In the genomic region with DNA sequence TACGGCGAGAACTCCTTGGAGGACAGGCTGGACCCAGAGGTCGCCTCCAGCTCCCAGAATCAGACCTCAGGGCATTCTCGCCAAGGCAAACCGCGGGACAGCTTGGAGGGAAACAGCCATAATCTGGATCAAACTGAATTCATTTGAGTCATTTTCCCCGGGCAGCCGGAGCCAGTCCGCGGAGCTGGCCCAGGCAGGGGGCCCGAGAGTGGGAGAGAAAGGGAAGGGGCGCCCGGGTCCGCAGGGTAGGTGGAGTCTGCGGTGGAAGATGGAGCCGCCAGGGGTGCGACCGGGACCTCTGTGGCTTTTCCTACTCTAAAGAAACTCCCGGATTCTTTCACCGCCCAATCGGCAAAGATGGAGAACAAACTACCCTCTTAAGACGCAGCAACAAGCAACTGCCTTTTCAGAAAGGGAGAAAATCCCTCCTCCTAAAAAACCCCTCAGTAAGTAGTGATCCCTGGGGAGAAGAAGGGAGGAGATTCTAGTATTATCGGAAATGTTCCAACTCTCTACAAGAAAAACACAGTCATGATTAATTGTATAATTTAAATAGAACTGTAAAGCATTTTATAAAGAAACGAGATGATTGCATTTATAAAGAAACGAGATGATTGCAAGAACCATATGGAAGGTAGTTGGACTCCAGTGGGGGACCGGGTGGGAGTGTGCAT, we compare ENCODE assay signal across 13 cellular contexts. TPM values are rescaled to one million over a fixed set of nuclear protein-coding genes. Genes with fewer than 3 reads are reported as not detected.
A peak's percentile ranks its signal among the peaks of the same experiment; 100 is the strongest.
DNase-seq lines count a peak whose midpoint lies in the region; ATAC-seq and TF ChIP-seq lines count a peak whose summit lies in the region.
"Had no signal": no experiment of that assay in that cellular context is flagged by ENCODE, and none has a peak within 500 bp of the region (broad histone marks: within the 10 kb centered on the region; RNA-seq: fewer than 3 reads in every experiment).

No MANE protein-coding gene starts in this region.

- peaks cover 22% of the 10 kb centered on the region for H3K36me3 Mint-ChIP-seq in activated naive CD4-positive, alpha-beta T cell treated with anti-CD3 and anti-CD28 coated beads, Interleukin-2, amount 10 ng/mL, durations not matched to agents 7 days and 5 days
- peaks cover 6 to 15% of the 10 kb centered on the region in 2 donors for H3K36me3 Mint-ChIP-seq in stimulated activated naive B cell treated with anti-CD40 and anti-IgM and Interleukin-4, amounts not matched to agents 10 μg/mL and 1 μg/mL and 100 μg/mL, for 72 hours

- no peak for TF ChIP-seq POLR2A in vagina (IDR thresholded peaks at IDR 0.05)

- H3K27ac Mint-ChIP-seq in activated naive CD4-positive, alpha-beta T cell treated with anti-CD3 and anti-CD28 coated beads, Interleukin-2, amount 10 ng/mL, durations not matched to agents 7 days and 5 days, result peak overlapping the region; percentile 28
- H3K27ac Mint-ChIP-seq in stimulated activated naive B cell treated with anti-CD40 and anti-IgM and Interleukin-4, amounts not matched to agents 10 μg/mL and 1 μg/mL and 100 μg/mL, for 72 hours, result peak overlapping the region; percentile 89

- H3K9me3 Mint-ChIP-seq in activated naive CD4-positive, alpha-beta T cell treated with anti-CD3 and anti-CD28 coated beads, Interleukin-2, amount 10 ng/mL, durations not matched to agents 7 days and 5 days, result peaks cover 9% of the 10 kb centered on the region
- H3K9me3 Mint-ChIP-seq in stimulated activated naive B cell treated with anti-CD40 and anti-IgM and Interleukin-4, amounts not matched to agents 10 μg/mL and 1 μg/mL and 100 μg/mL, for 72 hours, result peaks cover 5 to 8% of the 10 kb centered on the region in 2 donors

- H3K9me3 ChIP-seq in vagina, result no peaks in the 10 kb centered on the region

- ATAC-seq in stimulated activated naive B cell treated with anti-CD40 and anti-IgM and Interleukin-4, amounts not matched to agents 10 μg/mL and 1 μg/mL and 100 μg/mL, for 72 hours (replicated peaks), result no peak
- ATAC-seq: left ventricle myocardium superior had no signal

- H3K4me3 ChIP-seq in vagina, result no peak overlapping the region

- H3K4me3 Mint-ChIP-seq in activated naive CD4-positive, alpha-beta T cell treated with anti-CD3 and anti-CD28 coated beads, Interleukin-2, amount 10 ng/mL, durations not matched to agents 7 days and 5 days, result peak overlapping the region; percentile 19
- peak overlapping the region; percentile 14 to 51 for H3K4me3 Mint-ChIP-seq in stimulated activated naive B cell treated with anti-CD40 and anti-IgM and Interleukin-4, amounts not matched to agents 10 μg/mL and 1 μg/mL and 100 μg/mL, for 72 hours

- peaks cover 33% of the 10 kb centered on the region for H3K27me3 ChIP-seq in vagina

- TF ChIP-seq CTCF in vagina (IDR thresholded peaks at IDR 0.05), result no peak

- DNase-seq in activated naive CD4-positive, alpha-beta T cell treated with anti-CD3 and anti-CD28 coated beads, Interleukin-2, amount 10 ng/mL, durations not matched to agents 7 days and 5 days, result no peak
- no peak for DNase-seq in activated naive CD4-positive, alpha-beta T cell treated with anti-CD3 and anti-CD28 coated beads, Interleukin-2, amount 50 U/mL, for 16 hours
- DNase-seq in M059J (ENCODE audit: low read depth), result peak; percentile 32
- peak; percentile 6 for DNase-seq in iPS-NIHi11 (ENCODE audit: low spot score)
- DNase-seq in stimulated activated naive B cell treated with anti-CD40 and anti-IgM and Interleukin-4, amounts not matched to agents 10 μg/mL and 1 μg/mL and 100 μg/mL, for 72 hours, result no peak
- DNase-seq in AML-193 (lab: John Stamatoyannopoulos, UW), result no peak
- no peak for DNase-seq in vagina (ENCODE audit: extremely low spot score in 2 of 2)
- no peak for DNase-seq in NCI-H2227 treated with DMSO at 0.1 percent for 48 hours (lab: John Stamatoyannopoulos, UW)
- DNase-seq: activated effector memory CD4-positive, alpha-beta T cell treated with Interleukin-2 at 50 U/mL for 16 hours; left ventricle myocardium superior; stimulated activated CD4-positive, alpha-beta T cell treated with anti-CD3 and anti-CD28 coated beads, Interleukin-15, amount 100 ng/mL, for 24 hours had no signal

- H3K27me3 Mint-ChIP-seq in activated naive CD4-positive, alpha-beta T cell treated with anti-CD3 and anti-CD28 coated beads, Interleukin-2, amount 10 ng/mL, durations not matched to agents 7 days and 5 days, result peaks cover 100% of the 10 kb centered on the region
- H3K27me3 Mint-ChIP-seq in stimulated activated naive B cell treated with anti-CD40 and anti-IgM and Interleukin-4, amounts not matched to agents 10 μg/mL and 1 μg/mL and 100 μg/mL, for 72 hours, result peaks cover 67 to 88% of the 10 kb centered on the region in 2 donors

- peaks cover 23% of the 10 kb centered on the region for H3K4me1 Mint-ChIP-seq in activated naive CD4-positive, alpha-beta T cell treated with anti-CD3 and anti-CD28 coated beads, Interleukin-2, amount 10 ng/mL, durations not matched to agents 7 days and 5 days
- H3K4me1 Mint-ChIP-seq in stimulated activated naive B cell treated with anti-CD40 and anti-IgM and Interleukin-4, amounts not matched to agents 10 μg/mL and 1 μg/mL and 100 μg/mL, for 72 hours, result peaks cover 14 to 43% of the 10 kb centered on the region in 2 donors

- CTCF ChIA-PET in activated naive CD4-positive, alpha-beta T cell treated with anti-CD3 and anti-CD28 coated beads, Interleukin-2, amount 10 ng/mL, durations not matched to agents 7 days and 5 days (lab: Charles Lee), result interaction anchor here (1.7 kb wide), 1 partner anchor 10 kb away, joined by 6 read pairs; no protein-coding TSS in a partner anchor

- no peak overlapping the region for H3K27ac ChIP-seq in vagina

- intact Hi-C loops in vagina (cut with DNase I), result loop anchor here (5.0 kb wide), 1 partner anchor 1343 kb away; no protein-coding TSS in a partner anchor

- H3K36me3 ChIP-seq in vagina, result no peaks in the 10 kb centered on the region

- peaks cover 36% of the 10 kb centered on the region for H3K4me1 ChIP-seq in vagina

RNA-seq across cellular contexts. Expression of gene NKX3-2, which starts 5.1 kb away (rescaled TPM):
- total RNA-seq in M059J (2014; rRNA removed; shearing (Covaris generic)), result 1.6 and 2.6 TPM in 2 replicates
- total RNA-seq in vagina, result 2.9 TPM
- total RNA-seq: B cell, endothelial cell of umbilical vein, left ventricle myocardium superior had no signal

RNA-seq across cellular contexts. Expression of gene RAB28, which starts 55.0 kb away (rescaled TPM):
- total RNA-seq in M059J (2014; rRNA removed; shearing (Covaris generic)), result 28.5 and 40.2 TPM in 2 replicates
- 182 TPM for total RNA-seq in vagina

Comparison
In these comparisons a context has a peak if more than half of its experiments do, and no peak if none do; other contexts are left out.
1. DNase-seq: peak in M059J (single experiment) and iPS-NIHi11 (single experiment); none in activated naive CD4-positive, alpha-beta T cell treated with anti-CD3 and anti-CD28 coated beads, Interleukin-2, amount 10 ng/mL, durations not matched to agents 7 days and 5 days (single experiment), activated naive CD4-positive, alpha-beta T cell treated with anti-CD3 and anti-CD28 coated beads, Interleukin-2, amount 50 U/mL, for 16 hours (single experiment), stimulated activated naive B cell treated with anti-CD40 and anti-IgM and Interleukin-4, amounts not matched to agents 10 μg/mL and 1 μg/mL and 100 μg/mL, for 72 hours (single experiment), AML-193 (0 of 2), vagina (0 of 2) and NCI-H2227 treated with DMSO at 0.1 percent for 48 hours (single experiment).